ENCODE assay signal across 2 cellular contexts in the genomic region with DNA sequence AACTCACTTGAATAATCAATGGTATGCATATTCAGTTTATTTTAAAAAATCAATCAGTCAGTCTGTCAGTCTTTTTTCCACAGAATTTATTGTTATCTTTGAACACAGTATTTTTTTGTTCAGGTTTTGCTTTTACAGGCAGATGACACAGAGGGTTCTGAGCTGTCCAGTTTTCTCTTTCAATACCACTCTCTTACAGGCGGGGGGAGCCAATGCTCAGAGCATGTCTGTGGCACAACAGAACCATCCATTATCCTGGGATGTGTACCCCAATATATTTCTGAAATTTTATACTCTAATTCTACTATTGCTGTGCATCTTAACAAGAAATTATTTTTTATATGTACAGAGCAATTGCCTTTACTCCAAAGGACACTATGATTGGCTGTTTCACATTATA.
TF ChIP-seq lines count a peak whose summit lies in the region.

No MANE protein-coding gene starts in this region.

TF ChIP-seq in K562, 482 proteins besides CTCF, POLR2A, EP300 and RAD21:
- TF ChIP-seq ATF1 (CRISPR knock-in tag; IDR thresholded peaks at IDR 0.05) (no peak), ATF1 (tag; IDR thresholded peaks at IDR 0.05) (no peak), HDAC2 (IDR thresholded peaks at IDR 0.05) (no peak), CREBBP (IDR thresholded peaks at IDR 0.05; ENCODE audit: low read depth, low read length) (no peak), CBX1 (IDR thresholded peaks at IDR 0.05; ENCODE audit: low read depth) (no peak)
- TF ChIP-seq, protein P1, sequence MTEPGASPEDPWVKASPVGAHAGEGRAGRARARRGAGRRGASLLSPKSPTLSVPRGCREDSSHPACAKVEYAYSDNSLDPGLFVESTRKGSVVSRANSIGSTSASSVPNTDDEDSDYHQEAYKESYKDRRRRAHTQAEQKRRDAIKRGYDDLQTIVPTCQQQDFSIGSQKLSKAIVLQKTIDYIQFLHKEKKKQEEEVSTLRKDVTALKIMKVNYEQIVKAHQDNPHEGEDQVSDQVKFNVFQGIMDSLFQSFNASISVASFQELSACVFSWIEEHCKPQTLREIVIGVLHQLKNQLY (CRISPR knock-in tag; conservative IDR thresholded peaks at IDR 0.05) = no peak
- TF ChIP-seq, protein P2, sequence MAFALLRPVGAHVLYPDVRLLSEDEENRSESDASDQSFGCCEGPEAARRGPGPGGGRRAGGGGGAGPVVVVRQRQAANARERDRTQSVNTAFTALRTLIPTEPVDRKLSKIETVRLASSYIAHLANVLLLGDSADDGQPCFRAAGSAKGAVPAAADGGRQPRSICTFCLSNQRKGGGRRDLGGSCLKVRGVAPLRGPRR (CRISPR knock-in tag; IDR thresholded peaks at IDR 0.05) = no peak
- TF ChIP-seq, protein P3, sequence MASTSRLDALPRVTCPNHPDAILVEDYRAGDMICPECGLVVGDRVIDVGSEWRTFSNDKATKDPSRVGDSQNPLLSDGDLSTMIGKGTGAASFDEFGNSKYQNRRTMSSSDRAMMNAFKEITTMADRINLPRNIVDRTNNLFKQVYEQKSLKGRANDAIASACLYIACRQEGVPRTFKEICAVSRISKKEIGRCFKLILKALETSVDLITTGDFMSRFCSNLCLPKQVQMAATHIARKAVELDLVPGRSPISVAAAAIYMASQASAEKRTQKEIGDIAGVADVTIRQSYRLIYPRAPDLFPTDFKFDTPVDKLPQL (IDR thresholded peaks at IDR 0.05; ENCODE audit: extremely low read depth, insufficient read length) = no peak
- TF ChIP-seq, protein P4, sequence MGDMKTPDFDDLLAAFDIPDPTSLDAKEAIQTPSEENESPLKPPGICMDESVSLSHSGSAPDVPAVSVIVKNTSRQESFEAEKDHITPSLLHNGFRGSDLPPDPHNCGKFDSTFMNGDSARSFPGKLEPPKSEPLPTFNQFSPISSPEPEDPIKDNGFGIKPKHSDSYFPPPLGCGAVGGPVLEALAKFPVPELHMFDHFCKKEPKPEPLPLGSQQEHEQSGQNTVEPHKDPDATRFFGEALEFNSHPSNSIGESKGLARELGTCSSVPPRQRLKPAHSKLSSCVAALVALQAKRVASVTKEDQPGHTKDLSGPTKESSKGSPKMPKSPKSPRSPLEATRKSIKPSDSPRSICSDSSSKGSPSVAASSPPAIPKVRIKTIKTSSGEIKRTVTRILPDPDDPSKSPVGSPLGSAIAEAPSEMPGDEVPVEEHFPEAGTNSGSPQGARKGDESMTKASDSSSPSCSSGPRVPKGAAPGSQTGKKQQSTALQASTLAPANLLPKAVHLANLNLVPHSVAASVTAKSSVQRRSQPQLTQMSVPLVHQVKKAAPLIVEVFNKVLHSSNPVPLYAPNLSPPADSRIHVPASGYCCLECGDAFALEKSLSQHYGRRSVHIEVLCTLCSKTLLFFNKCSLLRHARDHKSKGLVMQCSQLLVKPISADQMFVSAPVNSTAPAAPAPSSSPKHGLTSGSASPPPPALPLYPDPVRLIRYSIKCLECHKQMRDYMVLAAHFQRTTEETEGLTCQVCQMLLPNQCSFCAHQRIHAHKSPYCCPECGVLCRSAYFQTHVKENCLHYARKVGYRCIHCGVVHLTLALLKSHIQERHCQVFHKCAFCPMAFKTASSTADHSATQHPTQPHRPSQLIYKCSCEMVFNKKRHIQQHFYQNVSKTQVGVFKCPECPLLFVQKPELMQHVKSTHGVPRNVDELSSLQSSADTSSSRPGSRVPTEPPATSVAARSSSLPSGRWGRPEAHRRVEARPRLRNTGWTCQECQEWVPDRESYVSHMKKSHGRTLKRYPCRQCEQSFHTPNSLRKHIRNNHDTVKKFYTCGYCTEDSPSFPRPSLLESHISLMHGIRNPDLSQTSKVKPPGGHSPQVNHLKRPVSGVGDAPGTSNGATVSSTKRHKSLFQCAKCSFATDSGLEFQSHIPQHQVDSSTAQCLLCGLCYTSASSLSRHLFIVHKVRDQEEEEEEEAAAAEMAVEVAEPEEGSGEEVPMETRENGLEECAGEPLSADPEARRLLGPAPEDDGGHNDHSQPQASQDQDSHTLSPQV (IDR thresholded peaks at IDR 0.05) = no peak

TF ChIP-seq in HEK293T, 16 proteins besides CTCF, POLR2A, EP300 and RAD21 (continued from another document):
- no peak for TF ChIP-seq ELF4 (IDR thresholded peaks at IDR 0.05)
- TF ChIP-seq SUZ12 (IDR thresholded peaks at IDR 0.05) = no peak
- no peak for TF ChIP-seq SP1 (IDR thresholded peaks at IDR 0.05)
- no peak for TF ChIP-seq NFRKB (IDR thresholded peaks at IDR 0.05)
- no peak for TF ChIP-seq ZNF384 (IDR thresholded peaks at IDR 0.05)
- no peak for TF ChIP-seq FOXA1 (IDR thresholded peaks at IDR 0.05)
- TF ChIP-seq ARNT (IDR thresholded peaks at IDR 0.05) = no peak
- TF ChIP-seq FOXK2 (IDR thresholded peaks at IDR 0.05) = no peak
